ENCODE assay signal across 20 cellular contexts in the genomic region with DNA sequence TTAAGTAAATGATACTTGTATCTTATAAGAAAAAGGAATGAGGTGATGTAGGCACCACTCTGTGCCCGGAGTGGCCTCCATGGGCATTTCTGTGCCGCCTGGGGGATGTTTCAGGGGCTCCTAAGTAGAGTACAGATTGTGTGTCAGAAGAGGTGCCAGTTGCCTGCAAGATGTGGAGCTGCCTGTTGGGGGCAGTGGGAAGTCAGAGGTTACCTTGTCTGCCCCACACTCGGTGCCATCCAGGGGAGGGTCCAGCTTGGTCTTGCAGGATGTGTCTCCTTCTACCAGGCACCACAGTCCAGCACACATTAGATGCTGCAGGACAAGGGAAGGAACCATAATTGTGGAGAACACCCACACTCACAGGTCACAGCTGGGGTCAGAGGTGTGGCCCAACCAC.
"Had no signal": no experiment of that assay in that cellular context is flagged by ENCODE, and none has a peak within 500 bp of the region (broad histone marks: within the 10 kb centered on the region; RNA-seq: fewer than 3 reads in every experiment).

No MANE protein-coding gene starts in this region.

- H3K27me3 ChIP-seq: cardiac muscle cell, neutrophil, ovary had no signal

- H3K4me1 ChIP-seq: psoas muscle had no signal

- H3K27ac ChIP-seq: cardiac muscle cell, neutrophil, ovary, psoas muscle had no signal

- ATAC-seq: activated CD8-positive, alpha-beta memory T cell treated with anti-CD3 and anti-CD28 coated beads, Interleukin-2, amount 10 ng/mL, durations not matched to agents 7 days and 5 days; activated CD8-positive, alpha-beta T cell treated with anti-CD3 and anti-CD28 coated beads for 36 hours; activated naive CD8-positive, alpha-beta T cell treated with anti-CD3 and anti-CD28 coated beads, Interleukin-2, amount 50 U/mL, for 24 hours; left ventricle myocardium superior; natural killer cell treated with Interleukin-12 subunit alpha and Interleukin-12 subunit beta and Interleukin-15 and Interleukin-18, amount 100 ng/mL, for 72 hours; psoas muscle; right cardiac atrium; stimulated activated naive CD8-positive, alpha-beta T cell treated with anti-CD3 and anti-CD28 coated beads, Interleukin-15, Interleukin-2, amounts not matched to agents 100 U/mL and 50 U/mL, for 24 hours had no signal

- H3K9me3 ChIP-seq: neutrophil, ovary, psoas muscle had no signal

- H3K36me3 ChIP-seq: cardiac muscle cell, neutrophil, ovary had no signal

- H3K4me3 ChIP-seq: cardiac muscle cell, ovary, psoas muscle had no signal

- DNase-seq: activated CD4-positive, alpha-beta T cell treated with anti-CD3 and anti-CD28 coated beads, Interleukin-2, amount 10 ng/mL, durations not matched to agents 24 days and 14 days; activated CD8-positive, alpha-beta memory T cell treated with anti-CD3 and anti-CD28 coated beads, Interleukin-2, amount 10 ng/mL, durations not matched to agents 7 days and 5 days; activated CD8-positive, alpha-beta T cell treated with anti-CD3 and anti-CD28 coated beads for 36 hours; activated gamma-delta T cell; activated naive CD4-positive, alpha-beta T cell treated with anti-CD3 and anti-CD28 coated beads, Interleukin-2, amount 50 U/mL, for 16 hours; activated naive CD8-positive, alpha-beta T cell treated with anti-CD3 and anti-CD28 coated beads, Interleukin-2, amount 50 U/mL, for 24 hours; activated T-cell treated with anti-CD3 and anti-CD28 coated beads for 4 hours; foreskin fibroblast; left ventricle myocardium superior; ovary; psoas muscle; right cardiac atrium; stimulated activated CD4-positive, alpha-beta T cell treated with anti-CD3 and anti-CD28 coated beads, Interleukin-12 subunit alpha, Interleukin-12 subunit beta, amount 100 ng/mL, for 4 hours; stimulated activated CD4-positive, alpha-beta T cell treated with anti-CD3 and anti-CD28 coated beads, Interleukin-4, amount 100 ng/mL, for 4 hours; stimulated activated naive CD8-positive, alpha-beta T cell treated with anti-CD3 and anti-CD28 coated beads, Interleukin-15, Interleukin-2, amounts not matched to agents 100 U/mL and 50 U/mL, for 24 hours; T-helper 1 cell; T-helper 9 cell had no signal
